ENCODE assay signal across 11 cellular contexts in the genomic region with DNA sequence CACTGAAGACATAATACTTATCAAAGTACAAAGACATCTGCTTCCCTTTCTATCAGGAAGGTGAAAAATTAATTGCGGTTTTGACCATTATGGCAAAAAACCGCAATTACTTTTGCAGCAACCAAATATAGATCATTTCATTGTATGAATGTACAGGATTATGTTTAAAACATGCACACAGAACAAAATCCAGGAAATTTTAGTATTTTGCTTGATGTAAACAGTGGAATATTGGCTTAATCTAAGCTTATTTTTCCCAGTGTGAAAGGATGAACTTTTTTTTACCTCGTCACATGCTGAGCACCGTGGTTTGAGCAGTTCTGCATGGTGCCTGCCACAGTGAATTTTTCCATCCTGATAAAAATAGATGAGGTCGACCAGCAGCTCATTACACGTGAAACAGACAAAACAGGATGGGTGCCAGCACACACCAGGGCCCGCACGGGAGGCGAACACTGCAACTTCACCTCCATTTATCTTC.
DNase-seq lines count a peak whose midpoint lies in the region; ATAC-seq and TF ChIP-seq lines count a peak whose summit lies in the region.
"Had no signal": no experiment of that assay in that cellular context is flagged by ENCODE, and none has a peak within 500 bp of the region (broad histone marks: within the 10 kb centered on the region; RNA-seq: fewer than 3 reads in every experiment).

No MANE protein-coding gene starts in this region.

- no peak overlapping the region for H3K56ac ChIP-seq in IMR-90 (ENCODE audit: extremely low read depth, insufficient read depth, low read length)

- ATAC-seq in IMR-90 (ENCODE audit: low read depth), result no peak
- no peak for ATAC-seq in HG03045 (IDR thresholded peaks at IDR 0.05; ENCODE audit: unreplicated experiment)

- H2BK15ac ChIP-seq in IMR-90 (ENCODE audit: low read depth, low read length), result no peak overlapping the region

- TF ChIP-seq POLR2A in IMR-90 (IDR thresholded peaks at IDR 0.05; ENCODE audit: low read depth, low read length), result no peak
- TF ChIP-seq POLR2A in ovary (IDR thresholded peaks at IDR 0.05), result no peak

- H3K9me3 Mint-ChIP-seq in neural progenitor cell, result no peaks in the 10 kb centered on the region

- dilution Hi-C loops in IMR-90 (cut with HindIII; ENCODE audit: low sequenced_read_pairs, unreplicated experiment), result no loop called here

- H3K4me2 ChIP-seq in IMR-90 (ENCODE audit: low read depth, low read length) (no peak overlapping the region), neural progenitor cell (no peak overlapping the region)

- no peak overlapping the region for H2BK5ac ChIP-seq in IMR-90 (ENCODE audit: low read depth, low read length, poor library complexity, severe bottlenecking)

- no peak overlapping the region for H3K4ac ChIP-seq in IMR-90 (ENCODE audit: low read depth, low read length)

- no peak overlapping the region for H2AK9ac ChIP-seq in IMR-90 (replicated peaks; ENCODE audit: low read depth, low read length, poor library complexity)

- no peaks in the 10 kb centered on the region for H3K79me2 ChIP-seq in neural progenitor cell (ENCODE audit: low read depth)

- H2AFZ ChIP-seq in IMR-90 (replicated peaks; ENCODE audit: low read length, poor library complexity) (no peak overlapping the region), neural progenitor cell (replicated peaks) (no peak overlapping the region)

- peaks cover 43% of the 10 kb centered on the region for H3K4me1 Mint-ChIP-seq in neural progenitor cell

- no peaks in the 10 kb centered on the region for H4K20me1 ChIP-seq in IMR-90 (ENCODE audit: insufficient read depth, low read length)
- no peaks in the 10 kb centered on the region for H4K20me1 ChIP-seq in neural progenitor cell (ENCODE audit: low read depth)

- WGBS in IMR-90 (ENCODE audit: extremely low coverage in 2 of 2, insufficient read length in 1 of 2), 2 experiments, result no CpG with 5 or more reads among the region's 9 CpGs
- WGBS in ovary, 3 donors, result 22 to 25% (median 24%) methylated on average over 9 of the region's 9 CpGs

- H4K8ac ChIP-seq in IMR-90 (ENCODE audit: low read depth in 2 of 2, low read length in 2 of 2), result no peak overlapping the region

- in situ Hi-C loops in IMR-90 (cut with MboI; ENCODE audit: low sequenced_read_pairs), result no loop called here
- in situ Hi-C loops in astrocyte of the cerebellum (cut with HindIII; ENCODE audit: low sequenced_read_pairs), result no loop called here

- TF ChIP-seq CTCF in IMR-90 (conservative IDR thresholded peaks at IDR 0.05; ENCODE audit: low read depth, low read length), result no peak
- no peak for TF ChIP-seq CTCF in astrocyte of the cerebellum (IDR thresholded peaks at IDR 0.05; ENCODE audit: low read depth, low read length, missing control alignments)
- no peak for TF ChIP-seq CTCF in ovary (IDR thresholded peaks at IDR 0.05)
- TF ChIP-seq CTCF in neural progenitor cell (IDR thresholded peaks at IDR 0.05), result no peak

- no peak overlapping the region for H3K23ac ChIP-seq in IMR-90 (ENCODE audit: low read depth, low read length)

- peak; percentile 12 to 41 for DNase-seq in NCI-H2081 (lab: John Stamatoyannopoulos, UW)
- no peak for DNase-seq in NCI-H2081 treated with DMSO at 0.1 percent for 48 hours (lab: John Stamatoyannopoulos, UW)
- no peak for DNase-seq in IMR-90
- peak; percentile 80 for DNase-seq in astrocyte of the cerebellum (ENCODE audit: low read depth)
- peak in 3 of 5 donors; percentile 20 to 22 (median 22) for DNase-seq in ovary
- DNase-seq in LoVo (ENCODE audit: low spot score), result no peak
- no peak for DNase-seq in neural progenitor cell (ENCODE audit: low spot score)
- DNase-seq: 8988T, GOT3, NCI-H2029 had no signal

- H3K27ac ChIP-seq in IMR-90 (ENCODE audit: insufficient read depth, low read length) (peak overlapping the region; percentile 22; the same call in 1 of the 2 replicates), ovary (no peak overlapping the region), neural progenitor cell (no peak overlapping the region)

- no peak for TF ChIP-seq RAD21 in IMR-90 (IDR thresholded peaks at IDR 0.05; ENCODE audit: low read length)

- H2BK120ac ChIP-seq in IMR-90 (ENCODE audit: low read depth, low read length), result no peak overlapping the region

- CTCF ChIA-PET in IMR-90 (lab: Yijun Ruan, JAX), result no interaction called here

- no TSS peak for BruUV-seq in IMR-90 (replicated peaks; lab: Mats Ljungman, UMichigan)

- TF ChIP-seq EP300 in ovary (IDR thresholded peaks at IDR 0.05), result no peak

- H3K9ac ChIP-seq in IMR-90 (ENCODE audit: low read depth, low read length) (no peak overlapping the region), neural progenitor cell (no peak overlapping the region)

- H4K5ac ChIP-seq in IMR-90 (ENCODE audit: low read depth, low read length), result no peak overlapping the region

- H3K9me1 ChIP-seq in IMR-90 (ENCODE audit: insufficient read depth, low read length), result peaks cover 11% of the 10 kb centered on the region; the same call in 1 of the 2 replicates

- no peak overlapping the region for H3K18ac ChIP-seq in IMR-90 (ENCODE audit: low read depth, low read length)

- H3K9me3 ChIP-seq in IMR-90 (ENCODE audit: control insufficient read depth, insufficient read depth, low read length) (no peaks in the 10 kb centered on the region), ovary (no peaks in the 10 kb centered on the region), neural progenitor cell (ENCODE audit: low read depth) (no peaks in the 10 kb centered on the region)

- H3K36me3 ChIP-seq in IMR-90 (ENCODE audit: control insufficient read depth, insufficient read depth, low read length) (peaks cover 32% of the 10 kb centered on the region), ovary (no peaks in the 10 kb centered on the region), neural progenitor cell (no peaks in the 10 kb centered on the region)

- no peak overlapping the region for H2BK20ac ChIP-seq in IMR-90 (ENCODE audit: low read depth, low read length)

- peaks cover 25% of the 10 kb centered on the region for H3F3A ChIP-seq in neural progenitor cell (ENCODE audit: low read depth)

- intact Hi-C loops in IMR-90 (cut with micrococcal nuclease) (no loop called here), ovary (cut with DNase I) (no loop called here)

- peaks cover 3 to 54% of the 10 kb centered on the region in 2 experiments; a peak in 3 of 4 replicates for H3K79me1 ChIP-seq in IMR-90 (ENCODE audit: low read depth in 1 of 2, low read length in 2 of 2)

- H3K27me3 ChIP-seq in IMR-90 (ENCODE audit: control insufficient read depth, insufficient read depth, low read length), result no peaks in the 10 kb centered on the region
- no peaks in the 10 kb centered on the region for H3K27me3 ChIP-seq in ovary
- H3K27me3 ChIP-seq in neural progenitor cell, result no peaks in the 10 kb centered on the region

- H3K4me3 ChIP-seq in IMR-90 (ENCODE audit: insufficient read depth, low read depth, low read length) (no peak overlapping the region), astrocyte of the cerebellum (ENCODE audit: low read depth, low read length) (no peak overlapping the region), ovary (no peak overlapping the region), neural progenitor cell (no peak overlapping the region)

- H3K27ac Mint-ChIP-seq in neural progenitor cell, result no peak overlapping the region

- POLR2A ChIA-PET in IMR-90 (lab: Charles Lee; ENCODE audit: unreplicated experiment), result no interaction called here

- H4K91ac ChIP-seq in IMR-90 (ENCODE audit: insufficient read depth, low read depth, low read length), result no peak overlapping the region

- no peak overlapping the region; the same call in 1 of the 2 replicates for H3K14ac ChIP-seq in IMR-90 (replicated peaks; ENCODE audit: low read depth, low read length)

- no peak overlapping the region for H2AK5ac ChIP-seq in IMR-90 (ENCODE audit: low read depth, low read length)

- H3K27me3 Mint-ChIP-seq in neural progenitor cell (ENCODE audit: insufficient read depth, low read depth), result no peaks in the 10 kb centered on the region

- H3K36me3 Mint-ChIP-seq in neural progenitor cell, result peaks cover 10% of the 10 kb centered on the region

- H3K4me1 ChIP-seq in IMR-90 (ENCODE audit: control insufficient read depth, insufficient read depth, low read length) (peaks cover 6% of the 10 kb centered on the region), ovary (ENCODE audit: insufficient read depth) (peaks cover 1% of the 10 kb centered on the region), neural progenitor cell (peaks cover 47% of the 10 kb centered on the region)

- no peak overlapping the region for H3K4me3 Mint-ChIP-seq in neural progenitor cell

TF ChIP-seq in IMR-90, 13 proteins besides CTCF, POLR2A, EP300 and RAD21 (continues in another document):
- TF ChIP-seq ELK1 (IDR thresholded peaks at IDR 0.05; ENCODE audit: borderline replicate concordance, low read depth, low read length), result no peak
- no peak for TF ChIP-seq CEBPB (IDR thresholded peaks at IDR 0.05; ENCODE audit: low read depth, low read length)
- TF ChIP-seq RFX5 (IDR thresholded peaks at IDR 0.05; ENCODE audit: low read depth, low read length), result no peak
- no peak for TF ChIP-seq BHLHE40 (IDR thresholded peaks at IDR 0.05; ENCODE audit: low read depth, low read length)
- TF ChIP-seq CHD1 (IDR thresholded peaks at IDR 0.05; ENCODE audit: low read depth, low read length), result no peak
- TF ChIP-seq SMC3 (IDR thresholded peaks at IDR 0.05; ENCODE audit: low read depth, low read length), result no peak
- no peak for TF ChIP-seq MAFK (IDR thresholded peaks at IDR 0.05; ENCODE audit: low read depth, low read length)
- TF ChIP-seq NFE2L2 (IDR thresholded peaks at IDR 0.05; ENCODE audit: low read depth, low read length), result no peak
- no peak for TF ChIP-seq FOS (IDR thresholded peaks at IDR 0.05; ENCODE audit: low read depth, low read length)
- TF ChIP-seq MAZ (IDR thresholded peaks at IDR 0.05; ENCODE audit: borderline replicate concordance, low read depth, low read length), result no peak
- TF ChIP-seq, protein P1, sequence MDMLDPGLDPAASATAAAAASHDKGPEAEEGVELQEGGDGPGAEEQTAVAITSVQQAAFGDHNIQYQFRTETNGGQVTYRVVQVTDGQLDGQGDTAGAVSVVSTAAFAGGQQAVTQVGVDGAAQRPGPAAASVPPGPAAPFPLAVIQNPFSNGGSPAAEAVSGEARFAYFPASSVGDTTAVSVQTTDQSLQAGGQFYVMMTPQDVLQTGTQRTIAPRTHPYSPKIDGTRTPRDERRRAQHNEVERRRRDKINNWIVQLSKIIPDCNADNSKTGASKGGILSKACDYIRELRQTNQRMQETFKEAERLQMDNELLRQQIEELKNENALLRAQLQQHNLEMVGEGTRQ (IDR thresholded peaks at IDR 0.05; ENCODE audit: low read depth, low read length), result no peak
- no peak for TF ChIP-seq MXI1 (IDR thresholded peaks at IDR 0.05; ENCODE audit: borderline replicate concordance, low read depth, low read length)

Comparison
In these comparisons a context has a peak if more than half of its experiments do, and no peak if none do; other contexts are left out.
1. DNase-seq: peak in NCI-H2081 (2 of 2), astrocyte of the cerebellum (single experiment) and ovary (3 of 5); none in NCI-H2081 treated with DMSO at 0.1 percent for 48 hours (single experiment), IMR-90 (single experiment), LoVo (single experiment) and neural progenitor cell (single experiment).